ENCODE assay signal across 15 cellular contexts in the genomic region with DNA sequence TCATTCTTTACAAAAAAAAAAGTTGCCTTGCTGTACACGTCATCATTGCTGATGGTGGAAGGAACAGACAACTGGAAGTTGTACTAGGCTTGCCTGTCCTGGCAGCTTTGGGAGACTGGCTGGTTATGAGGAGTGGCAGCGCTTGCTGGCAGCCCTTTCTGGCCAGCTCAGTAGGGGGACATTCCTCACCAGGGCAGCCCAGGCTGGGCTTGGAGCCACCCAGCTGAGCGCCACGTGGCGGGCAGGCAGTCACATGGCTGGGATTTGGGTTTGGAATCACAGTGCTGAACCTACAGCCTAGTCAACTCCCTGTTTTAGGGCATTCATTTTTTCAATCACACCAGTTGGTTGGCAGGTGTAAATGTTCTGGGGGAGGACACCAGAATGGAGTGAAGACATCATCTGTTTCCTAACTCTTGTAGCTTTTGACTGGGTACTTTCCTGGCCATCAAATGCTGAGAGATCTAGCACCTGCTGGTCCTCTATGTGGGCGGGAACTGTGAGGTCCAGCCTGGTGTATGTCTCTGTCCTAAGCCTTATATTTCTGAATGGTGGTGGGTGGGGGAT.
A peak's percentile ranks its signal among the peaks of the same experiment; 100 is the strongest.
DNase-seq lines count a peak whose midpoint lies in the region; ATAC-seq, FAIRE-seq and TF ChIP-seq lines count a peak whose summit lies in the region.
"Had no signal": no experiment of that assay in that cellular context is flagged by ENCODE, and none has a peak within 500 bp of the region (broad histone marks: within the 10 kb centered on the region; RNA-seq: fewer than 3 reads in every experiment).

No MANE protein-coding gene starts in this region.

- peak; percentile 60 for DNase-seq in GM13976 (ENCODE audit: low spot score)
- peak in 33 of 56 donors; percentile 3 to 67 (median 24) for DNase-seq in amygdala (lab: John Stamatoyannopoulos, UW)
- DNase-seq in left cardiac atrium, result no peak
- peak; percentile 83 to 95 for DNase-seq in psoas muscle
- no peak for DNase-seq in NCI-H524 treated with DMSO at 0.1 percent for 48 hours (lab: John Stamatoyannopoulos, UW)
- no peak for DNase-seq in small intestine
- DNase-seq in ACHN, result no peak
- DNase-seq in DMS 273 treated with DMSO at 0.1 percent for 48 hours (lab: John Stamatoyannopoulos, UW), result no peak
- DNase-seq: adrenal gland; AML-193; effector CD4-positive, alpha-beta T cell; left lung; stimulated activated CD4-positive, alpha-beta T cell treated with anti-CD3 and anti-CD28 coated beads, Interleukin-2, amount 100 ng/mL, for 24 hours had no signal

- H3K27me3 ChIP-seq in psoas muscle (ENCODE audit: insufficient read depth in 3 of 3, low read length in 2 of 3) (no peaks in the 10 kb centered on the region), small intestine (ENCODE audit: control insufficient read depth in 2 of 2, insufficient read depth in 2 of 2, low read length in 2 of 2) (no peaks in the 10 kb centered on the region)
- H3K27me3 ChIP-seq: adrenal gland, left lung had no signal

- intact Hi-C loops in left cardiac atrium (cut with DNase I) (no loop called here), psoas muscle (cut with DNase I) (loop anchor here in 1 of 2 donors (5.0 kb wide), 1 partner anchor 138 kb away; the partner anchor contains the start of gene SETBP1)

- in situ Hi-C loops in GM13976 (cut with MboI; ENCODE audit: low sequenced_read_pairs, unreplicated experiment), result no loop called here
- in situ Hi-C loops in ACHN (cut with HindIII; ENCODE audit: low pct_ligation_motif_present, low pct_unique_long_range_greater_than_20kb, low sequenced_read_pairs), result no loop called here

- H3K27ac ChIP-seq in psoas muscle (peak overlapping the region; percentile 81), small intestine (ENCODE audit: low read depth in 1 of 2, low read length in 1 of 2) (no peak overlapping the region)
- H3K27ac ChIP-seq: adrenal gland, left lung had no signal

- H3K36me3 ChIP-seq in psoas muscle (ENCODE audit: insufficient read depth in 1 of 2, low read depth in 1 of 2) (no peaks in the 10 kb centered on the region), small intestine (ENCODE audit: control insufficient read depth in 2 of 2, insufficient read depth in 2 of 2, low read length in 2 of 2) (no peaks in the 10 kb centered on the region)
- H3K36me3 ChIP-seq: adrenal gland, left lung had no signal

- H3K4me1 ChIP-seq in psoas muscle (peaks cover 64% of the 10 kb centered on the region), small intestine (ENCODE audit: control insufficient read depth in 2 of 2, insufficient read depth in 1 of 2, low read depth in 1 of 2, low read length in 1 of 2) (peaks cover 0 to 3% of the 10 kb centered on the region in 2 donors)

- H3K9me3 ChIP-seq in psoas muscle, result no peaks in the 10 kb centered on the region
- no peaks in the 10 kb centered on the region for H3K9me3 ChIP-seq in small intestine (ENCODE audit: control insufficient read depth, low read depth)
- H3K9me3 ChIP-seq: adrenal gland, left lung had no signal

- 33 to 53% (median 39%) methylated on average over 6 of the region's 6 CpGs for WGBS in psoas muscle, 3 donors
- whole genome bisulfite sequencing in small intestine, 3 donors, result 92 to 95% (median 94%) methylated on average over 6 of the region's 6 CpGs

- no peak for FAIRE-seq in small intestine (lab: Jason Lieb, UNC)
- FAIRE-seq: K562, TTC549 had no signal

- ATAC-seq in left cardiac atrium (peak; percentile 78 to 94), psoas muscle (peak; percentile 93 to 97 (median 94))
- ATAC-seq: K562, left lung had no signal

- H3K4me3 ChIP-seq in psoas muscle (peak overlapping the region; percentile 6), small intestine (ENCODE audit: low read depth in 1 of 2, low read length in 2 of 2) (no peak overlapping the region)
- H3K4me3 ChIP-seq: adrenal gland, K562, left lung had no signal

- no peak for TF ChIP-seq CTCF in GM13976 (IDR thresholded peaks at IDR 0.05; ENCODE audit: borderline replicate concordance, control extremely low read depth, extremely low read depth, insufficient read depth, missing control alignments)
- TF ChIP-seq CTCF in psoas muscle (IDR thresholded peaks at IDR 0.05), result no peak

Comparison
In these comparisons a context has a peak if more than half of its experiments do, and no peak if none do; other contexts are left out.
1. DNase-seq: peak in GM13976 (single experiment), amygdala (33 of 56) and psoas muscle (2 of 2); none in left cardiac atrium (single experiment), NCI-H524 treated with DMSO at 0.1 percent for 48 hours (single experiment), small intestine (single experiment), ACHN (single experiment) and DMS 273 treated with DMSO at 0.1 percent for 48 hours (single experiment).